Comparison of ENCODE assay signal across 12 cellular contexts in the genomic region with DNA sequence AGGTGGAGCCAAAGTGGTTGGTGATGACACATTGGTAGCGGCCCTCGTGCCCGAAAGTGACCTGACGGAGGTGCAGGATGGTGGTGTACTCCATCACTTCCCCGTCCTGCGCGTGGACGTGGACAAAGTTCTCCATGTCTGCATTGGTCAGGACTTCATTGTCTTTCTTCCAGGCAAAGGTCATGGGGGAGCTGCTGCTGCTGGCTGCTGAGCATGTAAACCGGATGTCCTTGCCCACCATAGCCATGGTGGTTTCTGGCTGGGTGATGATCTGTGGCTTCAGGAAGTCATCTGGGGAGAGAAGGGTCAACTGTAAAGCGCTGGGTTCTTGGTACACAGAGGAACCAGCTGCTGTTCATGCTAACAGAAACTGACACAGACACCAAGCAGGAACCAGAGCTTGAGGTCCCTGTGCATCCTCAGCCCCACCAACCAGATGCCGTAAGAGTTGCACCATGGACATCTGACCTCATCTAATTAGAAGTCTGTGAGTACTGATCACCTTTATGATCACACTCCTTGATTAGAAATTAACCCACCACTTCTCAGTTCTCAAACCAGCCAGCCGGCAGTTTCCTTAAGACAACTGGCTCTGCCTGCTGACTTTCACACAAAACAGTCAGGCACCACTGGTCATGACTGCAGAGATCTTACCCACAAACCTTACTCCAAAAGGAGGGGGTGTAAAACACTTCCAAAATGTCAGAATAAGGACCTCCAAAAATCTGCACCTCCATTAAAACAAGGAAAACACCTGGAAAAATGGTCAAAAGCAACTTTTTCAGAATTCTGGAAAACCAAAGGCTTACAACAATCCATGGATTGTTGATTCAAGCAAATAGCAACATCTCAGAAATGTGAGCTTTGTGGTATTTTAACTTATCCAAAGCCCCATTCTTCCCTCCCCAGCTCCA.
DNase-seq lines count a peak whose midpoint lies in the region; ATAC-seq and TF ChIP-seq lines count a peak whose summit lies in the region.
"Had no signal": no experiment of that assay in that cellular context is flagged by ENCODE, and none has a peak within 500 bp of the region (broad histone marks: within the 10 kb centered on the region; RNA-seq: fewer than 3 reads in every experiment).

No MANE protein-coding gene starts in this region.

- no peak overlapping the region for H3K4me3 ChIP-seq in GM12864 (ENCODE audit: low read depth, low read length)

- H3K4me3 Mint-ChIP-seq in brain = no peak overlapping the region

- peaks cover 100% of the 10 kb centered on the region for H3K36me3 Mint-ChIP-seq in brain

- ATAC-seq in GM19455 (IDR thresholded peaks at IDR 0.05; ENCODE audit: unreplicated experiment) (peak; percentile 75), HG03064 (IDR thresholded peaks at IDR 0.05; ENCODE audit: low read depth, unreplicated experiment) (peak; percentile 87)

- peak; percentile 47 for DNase-seq in GM12864 (ENCODE audit: low read depth)
- DNase-seq in A172 (ENCODE audit: low spot score) = no peak
- no peak for DNase-seq in activated CD4-positive, CD25-positive, alpha-beta regulatory T cell treated with anti-CD3 and anti-CD28 coated beads, Interleukin-2, amount 50 U/mL, for 72 hours
- no peak for DNase-seq in NCI-H2107 treated with DMSO at 0.1 percent for 48 hours (lab: John Stamatoyannopoulos, UW; ENCODE audit: unreplicated experiment)
- DNase-seq in ACHN = no peak
- DNase-seq: DND-41; Kasumi-1; stimulated activated naive CD4-positive, alpha-beta T cell treated with Interleukin-2 at 50 U/mL for 16 hours had no signal

- TF ChIP-seq CTCF in GM12864 (IDR thresholded peaks at IDR 0.05; ENCODE audit: low read depth, low read length, missing control alignments) (no peak), brain (conservative IDR thresholded peaks at IDR 0.05) (no peak)

- peaks cover 24% of the 10 kb centered on the region for H3K4me1 Mint-ChIP-seq in brain

- H3K27me3 Mint-ChIP-seq in brain = no peaks in the 10 kb centered on the region
- H3K27me3 Mint-ChIP-seq: progenitor cell of endocrine pancreas had no signal

- H3K9me3 Mint-ChIP-seq in brain = peaks cover 11 to 31% (median 22%) of the 10 kb centered on the region in 5 experiments

- H3K27ac Mint-ChIP-seq in brain = peak overlapping the region in 3 of 5 experiments; percentile 63 to 88 (median 84)
- H3K27ac Mint-ChIP-seq: progenitor cell of endocrine pancreas had no signal

- in situ Hi-C loops in ACHN (cut with HindIII; ENCODE audit: low pct_ligation_motif_present, low pct_unique_long_range_greater_than_20kb, low sequenced_read_pairs) = no loop called here
